In the genomic region with DNA sequence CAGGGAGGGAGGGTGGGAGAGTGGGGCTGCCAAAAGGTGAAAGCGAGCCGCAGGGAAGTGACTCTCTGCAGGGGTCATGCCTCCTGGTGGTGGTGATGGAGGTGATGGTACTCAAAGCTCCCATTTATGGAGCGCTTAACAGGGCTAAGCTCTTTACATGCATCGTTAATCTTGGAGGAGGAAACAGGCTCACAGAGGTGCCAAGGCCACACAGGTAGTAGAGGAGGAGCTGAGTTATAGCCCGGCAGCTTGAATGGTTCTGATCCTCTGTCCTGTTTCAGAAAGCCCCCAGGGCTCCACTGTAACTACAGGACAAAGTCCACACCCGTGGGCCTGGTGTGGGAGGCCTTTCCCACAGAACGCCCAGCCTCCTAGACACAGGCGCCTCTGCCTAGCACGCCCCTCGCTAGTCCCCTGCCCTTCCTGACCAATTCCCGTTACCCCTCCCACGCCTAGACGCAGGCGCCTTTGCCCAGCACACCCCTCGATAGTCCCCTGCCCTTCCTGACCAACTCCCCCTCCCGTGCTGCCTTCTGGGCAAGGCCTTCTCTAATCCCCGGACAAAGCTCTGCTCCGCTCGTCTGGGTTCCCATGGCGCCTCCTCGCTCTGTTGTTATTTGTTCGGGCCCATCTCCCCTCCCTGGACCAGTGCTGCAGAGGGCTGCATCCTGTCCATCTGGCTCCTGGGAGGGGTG, we compare ENCODE assay signal across 1 cellular context.
TF ChIP-seq lines count a peak whose summit lies in the region.

No MANE protein-coding gene starts in this region.

TF ChIP-seq in H1, 55 proteins besides CTCF, POLR2A, EP300 and RAD21 (continued from another document):
- TF ChIP-seq NRF1 (IDR thresholded peaks at IDR 0.05; ENCODE audit: low read depth, low read length), result no peak
- no peak for TF ChIP-seq HDAC2 (IDR thresholded peaks at IDR 0.05; ENCODE audit: borderline replicate concordance in 1 of 2, low read depth in 2 of 2, low read length in 2 of 2)
- TF ChIP-seq, protein P1, sequence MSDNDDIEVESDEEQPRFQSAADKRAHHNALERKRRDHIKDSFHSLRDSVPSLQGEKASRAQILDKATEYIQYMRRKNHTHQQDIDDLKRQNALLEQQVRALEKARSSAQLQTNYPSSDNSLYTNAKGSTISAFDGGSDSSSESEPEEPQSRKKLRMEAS (IDR thresholded peaks at IDR 0.05), result no peak
- TF ChIP-seq RBBP5 (IDR thresholded peaks at IDR 0.05; ENCODE audit: borderline replicate concordance, low read depth, low read length), result no peak
- no peak for TF ChIP-seq EGR1 (IDR thresholded peaks at IDR 0.05; ENCODE audit: borderline replicate concordance, low read depth, low read length)
- TF ChIP-seq PHF8 (conservative IDR thresholded peaks at IDR 0.05; ENCODE audit: low read depth, low read length), result no peak
